Comparison of ENCODE assay signal across 9 cellular contexts in the genomic region with DNA sequence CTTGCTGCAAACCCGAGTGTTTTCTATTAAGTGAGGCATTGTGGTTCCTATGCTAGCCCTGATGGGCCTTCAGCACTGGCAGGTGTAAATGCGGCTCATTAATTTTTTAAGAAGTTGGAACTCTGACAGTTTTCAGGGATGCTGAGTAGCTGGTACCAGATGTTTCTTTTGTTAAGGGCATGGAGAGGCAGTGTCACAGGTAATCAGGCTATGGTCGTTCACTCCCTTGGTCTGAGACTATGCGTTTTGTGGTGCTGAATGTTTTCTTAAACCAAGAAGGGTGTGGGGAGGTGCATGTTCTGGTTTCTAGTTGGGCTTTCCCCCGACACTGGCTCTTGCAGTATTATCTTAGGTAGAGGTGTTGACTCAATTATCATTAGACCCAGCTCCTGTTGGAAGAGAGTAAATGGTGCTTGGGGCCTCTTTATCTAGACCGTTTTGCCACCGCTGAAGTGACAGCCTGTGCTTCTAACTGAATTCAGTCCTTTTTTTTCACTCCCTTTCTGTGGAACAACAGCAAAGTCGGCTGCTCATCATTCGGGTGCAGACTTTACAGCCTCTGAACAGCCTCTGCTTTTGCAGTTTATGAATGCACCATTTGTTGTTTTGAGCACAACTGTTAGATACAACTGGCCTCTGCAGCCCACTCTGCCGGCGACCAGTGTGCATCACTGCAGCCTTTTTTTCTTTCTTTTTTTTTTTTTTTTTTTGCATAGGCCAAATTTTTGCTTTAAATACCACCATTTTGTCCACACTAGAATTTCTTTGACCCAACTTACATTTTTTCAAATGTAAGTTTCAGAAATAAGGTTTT.
DNase-seq lines count a peak whose midpoint lies in the region; ATAC-seq lines count a peak whose summit lies in the region.
"Had no signal": no experiment of that assay in that cellular context is flagged by ENCODE, and none has a peak within 500 bp of the region (broad histone marks: within the 10 kb centered on the region; RNA-seq: fewer than 3 reads in every experiment).

No MANE protein-coding gene starts in this region.

- no peaks in the 10 kb centered on the region for H3K36me3 ChIP-seq in muscle layer of duodenum (ENCODE audit: control insufficient read depth in 1 of 2, insufficient read depth in 2 of 2, low read length in 2 of 2)

- H3K4me3 ChIP-seq in muscle layer of duodenum (ENCODE audit: low read depth in 1 of 2, low read length in 2 of 2) = no peak overlapping the region

- no peaks in the 10 kb centered on the region for H3K27me3 ChIP-seq in muscle layer of duodenum (ENCODE audit: low read depth, low read length)

- DNase-seq in COLO829 (ENCODE audit: low spot score) (peak; percentile 96), NCI-H1105 treated with DMSO at 0.1 percent for 48 hours (lab: John Stamatoyannopoulos, UW) (peak; percentile 99), anterior cingulate cortex (lab: John Stamatoyannopoulos, UW) (peak in 36 of 58 donors; percentile 9 to 71 (median 32))
- no peak for DNase-seq in stimulated activated naive CD4-positive, alpha-beta T cell treated with Interleukin-2 at 50 U/mL for 16 hours (lab: John Stamatoyannopoulos, UW)

- H3K9me3 ChIP-seq in muscle layer of duodenum (ENCODE audit: control insufficient read depth in 1 of 2, low read length in 2 of 2) = no peaks in the 10 kb centered on the region

- H3K27ac ChIP-seq in muscle layer of duodenum (ENCODE audit: low read length) = peak overlapping the region; percentile 45

- H3K4me1 ChIP-seq in muscle layer of duodenum (ENCODE audit: control insufficient read depth in 1 of 2, insufficient read depth in 2 of 2, low read length in 2 of 2) = peaks cover 35 to 57% of the 10 kb centered on the region in 2 donors

- ATAC-seq in HG02798 (IDR thresholded peaks at IDR 0.05; ENCODE audit: poor library complexity, unreplicated experiment) = no peak
- no peak for ATAC-seq in GM18517 (IDR thresholded peaks at IDR 0.05; ENCODE audit: unreplicated experiment)
- ATAC-seq in HG02759 (IDR thresholded peaks at IDR 0.05; ENCODE audit: unreplicated experiment) = no peak
- ATAC-seq: HCT116 had no signal
